8 cellular contexts compared by ENCODE assay signal in genomic region chr9:34403554-34404380, GRCh38. TPM values are rescaled to one million over a fixed set of nuclear protein-coding genes. Genes with fewer than 3 reads are reported as not detected.
DNase-seq lines count a peak whose midpoint lies in the region; ATAC-seq and TF ChIP-seq lines count a peak whose summit lies in the region.

No MANE protein-coding gene starts in this region.

- H3K27ac ChIP-seq in SJCRH30 (no peak overlapping the region), heart right ventricle (no peak overlapping the region)

- H3K4me1 ChIP-seq in SJCRH30 (no peaks in the 10 kb centered on the region), heart right ventricle (peaks cover 0 to 5% (median 0%) of the 10 kb centered on the region in 9 donors)

- H3K9me3 ChIP-seq in SJCRH30 (replicated peaks): no peaks in the 10 kb centered on the region
- H3K9me3 ChIP-seq in heart right ventricle: no peaks in the 10 kb centered on the region

- H3K27me3 ChIP-seq in SJCRH30: no peaks in the 10 kb centered on the region
- no peaks in the 10 kb centered on the region for H3K27me3 ChIP-seq in heart right ventricle

- peak; percentile 98 for TF ChIP-seq CTCF in LNCAP (IDR thresholded peaks at IDR 0.05)
- TF ChIP-seq CTCF in heart right ventricle (IDR thresholded peaks at IDR 0.05): peak; percentile 92 to 99 (median 98)

- DNase-seq in EL: peak; percentile 79
- peak; percentile 61 to 79 for DNase-seq in SJCRH30
- DNase-seq in amniotic epithelial cell (ENCODE audit: low read depth): peak; percentile 52
- DNase-seq in heart right ventricle: peak; percentile 64 to 71
- DNase-seq in renal cortical epithelial cell (ENCODE audit: low read depth): peak; percentile 63

- intact Hi-C loops in heart right ventricle (cut with DNase I): loop anchor here in 9 of 10 donors (1.0 to 10.0 kb wide), 12 partner anchors 91 to 201 kb away; no protein-coding TSS in a partner anchor

- H3K36me3 ChIP-seq in SJCRH30: no peaks in the 10 kb centered on the region
- H3K36me3 ChIP-seq in heart right ventricle: peaks cover 0 to 80% (median 49%) of the 10 kb centered on the region in 9 donors

- H3K4me3 ChIP-seq in SJCRH30 (no peak overlapping the region), heart right ventricle (no peak overlapping the region)

- ATAC-seq in heart right ventricle (peak in 7 of 8 donors; percentile 39 to 71 (median 61)), HG03469 (IDR thresholded peaks at IDR 0.05; ENCODE audit: unreplicated experiment) (no peak), GM18502 (IDR thresholded peaks at IDR 0.05; ENCODE audit: poor library complexity, unreplicated experiment) (no peak)

RNA-seq across cellular contexts. Expression of gene MYORG, which starts 27.1 kb away (rescaled TPM):
- total RNA-seq in SJCRH30 (2014; rRNA removed; shearing (Covaris generic)): 1.7 and 1.8 TPM in 2 replicates
- total RNA-seq in heart right ventricle (1 to 10 TPM; 4.9 to 9.1 (median 7.1) TPM), renal cortical epithelial cell (4.0 and 12.3 TPM in 2 replicates)
- polyA plus RNA-seq in heart right ventricle: 1 to 10 TPM; 1.3 to 4.8 TPM

RNA-seq across cellular contexts. Expression of gene FAM219A, which starts 54.6 kb away (rescaled TPM):
- 4.7 and 4.9 TPM in 2 replicates for total RNA-seq in SJCRH30 (2014; rRNA removed; shearing (Covaris generic))
- total RNA-seq in heart right ventricle: 10 to 100 TPM; 18.9 to 38.6 (median 27.9) TPM
- 10 to 100 TPM; 15.1 to 20.7 TPM for polyA plus RNA-seq in heart right ventricle
- 11.6 and 17.2 TPM in 2 replicates for total RNA-seq in renal cortical epithelial cell

RNA-seq across cellular contexts. Expression of gene DNAI1, which starts 54.8 kb away (rescaled TPM):
- total RNA-seq in SJCRH30 (2014; rRNA removed; shearing (Covaris generic)): 0.08 and 0.28 TPM in 2 replicates
- under 1 TPM in 2 of 10 donors, not detected in 8; 0.09 to 0.18 TPM for total RNA-seq in heart right ventricle
- polyA plus RNA-seq in heart right ventricle: under 1 TPM in 1 of 2 donors, not detected in 1; 0.28 TPM
- 0.99 TPM in 1 of 2 replicates, not detected in the other for total RNA-seq in renal cortical epithelial cell

Comparison
In these comparisons a context has a peak if more than half of its experiments do, and no peak if none do; other contexts are left out.
1. ATAC-seq: peak in heart right ventricle (7 of 8); none in HG03469 (single experiment) and GM18502 (single experiment).
2. Peak in every context shown above with its lines, with median percentiles within 50 percentile points of each other: DNase-seq.